ENCODE assay signal across 12 cellular contexts in the genomic region with DNA sequence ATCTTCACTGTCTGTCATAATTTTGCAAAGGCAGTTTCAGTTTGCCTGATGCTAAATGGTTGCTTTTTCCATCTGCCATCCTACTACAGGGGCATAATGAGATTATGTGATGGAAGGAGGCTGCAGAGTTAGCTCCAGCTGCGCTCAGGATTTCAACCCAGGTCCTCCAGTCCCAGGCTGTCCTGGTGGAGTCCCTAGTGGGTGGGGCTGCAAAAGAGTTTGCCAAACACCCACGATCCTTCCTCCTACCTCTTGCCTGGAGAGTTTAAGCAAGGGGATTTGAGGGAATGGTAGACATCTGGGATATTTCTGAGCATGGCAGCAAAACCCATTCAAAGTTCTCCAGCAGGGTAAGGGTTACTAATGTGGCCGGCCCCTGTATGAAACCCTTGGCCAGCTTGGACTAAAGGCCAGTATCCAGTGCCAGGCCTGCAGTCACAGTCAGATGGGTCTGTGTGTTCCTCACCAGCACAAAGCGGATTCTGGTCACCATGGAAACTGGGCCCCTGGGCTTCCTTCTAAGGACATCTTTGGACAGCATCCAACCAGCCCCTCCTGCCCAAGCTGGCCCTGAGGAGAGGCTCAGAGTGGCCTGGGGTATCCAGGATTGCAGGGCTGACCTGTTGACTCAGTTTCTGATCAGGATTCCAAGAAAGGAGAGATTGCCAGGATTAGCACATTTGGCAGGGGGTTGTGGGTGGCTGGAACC. TPM values are rescaled to one million over a fixed set of nuclear protein-coding genes. Genes with fewer than 3 reads are reported as not detected.
DNase-seq lines count a peak whose midpoint lies in the region; ATAC-seq, FAIRE-seq and TF ChIP-seq lines count a peak whose summit lies in the region.
"Had no signal": no experiment of that assay in that cellular context is flagged by ENCODE, and none has a peak within 500 bp of the region (broad histone marks: within the 10 kb centered on the region; RNA-seq: fewer than 3 reads in every experiment).

No MANE protein-coding gene starts in this region.

- peak overlapping the region; percentile 8 for H2AFZ ChIP-seq in keratinocyte (ENCODE audit: control insufficient read depth, low read length)

- H3K36me3 ChIP-seq in body of pancreas (replicated peaks in 1 of 2; ENCODE audit: insufficient read depth in 1 of 2, low read depth in 2 of 2) (no peaks in the 10 kb centered on the region), keratinocyte (ENCODE audit: control insufficient read depth in 2 of 2, extremely low read depth in 1 of 2, insufficient read depth in 2 of 2, low read length in 2 of 2) (no peaks in the 10 kb centered on the region), thyroid gland (no peaks in the 10 kb centered on the region)

- dilution Hi-C loops in keratinocyte (cut with MboI; ENCODE audit: extremely low pct_ligation_motif_present, low sequenced_read_pairs) = no loop called here

- H3K4me3 ChIP-seq in body of pancreas (no peak overlapping the region), keratinocyte (ENCODE audit: control insufficient read depth in 2 of 3, extremely low read depth in 1 of 3, insufficient read depth in 2 of 3, low read depth in 1 of 3, low read length in 3 of 3) (no peak overlapping the region), thyroid gland (replicated peaks in 1 of 3) (no peak overlapping the region)

- peak; percentile 55 for FAIRE-seq in keratinocyte (lab: Jason Lieb, UNC)
- FAIRE-seq: A204.1 had no signal

- no peaks in the 10 kb centered on the region for H3K27me3 ChIP-seq in body of pancreas
- no peaks in the 10 kb centered on the region for H3K27me3 ChIP-seq in keratinocyte (ENCODE audit: control insufficient read depth, extremely low read depth, insufficient read depth, low read length)
- H3K27me3 ChIP-seq in thyroid gland = no peaks in the 10 kb centered on the region

- intact Hi-C loops in body of pancreas (cut with DNase I) = no loop called here
- intact Hi-C loops in thyroid gland (cut with DNase I) = no loop called here

- H3K9me3 ChIP-seq in body of pancreas (no peaks in the 10 kb centered on the region), keratinocyte (ENCODE audit: control insufficient read depth, low read depth, low read length) (no peaks in the 10 kb centered on the region), thyroid gland (no peaks in the 10 kb centered on the region)

- H3K4me1 ChIP-seq in body of pancreas = peaks cover 11% of the 10 kb centered on the region
- peaks cover 42% of the 10 kb centered on the region for H3K4me1 ChIP-seq in keratinocyte (ENCODE audit: control insufficient read depth, extremely low read depth, insufficient read depth, low read length)
- peaks cover 6 to 16% of the 10 kb centered on the region in 2 donors for H3K4me1 ChIP-seq in thyroid gland

- WGBS in body of pancreas, 2 donors = 45 to 65% methylated on average over 2 to 4 of the region's 4 CpGs
- 35 to 47% methylated on average over 3 to 4 of the region's 4 CpGs for WGBS in thyroid gland, 2 donors

- no peak overlapping the region for H3K9ac ChIP-seq in keratinocyte (ENCODE audit: control insufficient read depth, extremely low read depth, insufficient read depth, low read length)

- no peaks in the 10 kb centered on the region for H3K79me2 ChIP-seq in keratinocyte (ENCODE audit: control insufficient read depth, insufficient read depth, low read length)

- peak in 2 of 3 experiments; percentile 17 to 67 for DNase-seq in NCI-H1417 (lab: John Stamatoyannopoulos, UW)
- DNase-seq in NCI-H1417 treated with DMSO at 0.1 percent for 48 hours (lab: John Stamatoyannopoulos, UW) = no peak
- DNase-seq in body of pancreas = peak; percentile 14 to 39 (median 29)
- no peak for DNase-seq in keratinocyte (ENCODE audit: low read depth, low spot score)
- DNase-seq in thyroid gland = peak; percentile 79 to 85
- DNase-seq: central memory CD4-positive, alpha-beta T cell; NCI-H187; stimulated activated CD4-positive, alpha-beta T cell treated with anti-CD3 and anti-CD28 coated beads, Interleukin-4, amount 100 ng/mL, for 24 hours had no signal

- H3K27ac ChIP-seq in body of pancreas = peak overlapping the region in 1 of 4 donors; percentile 3
- peak overlapping the region; percentile 83 for H3K27ac ChIP-seq in keratinocyte (ENCODE audit: control insufficient read depth, insufficient read depth, low read length)
- H3K27ac ChIP-seq in thyroid gland = no peak overlapping the region

- H3K4me2 ChIP-seq in keratinocyte (ENCODE audit: control insufficient read depth, extremely low read depth, insufficient read depth, low read depth, low read length) = peak overlapping the region; percentile 50

- TF ChIP-seq POLR2A in body of pancreas (IDR thresholded peaks at IDR 0.05) (no peak), thyroid gland (IDR thresholded peaks at IDR 0.05) (no peak)

- TF ChIP-seq CTCF in body of pancreas (IDR thresholded peaks at IDR 0.05) (no peak), keratinocyte (optimal IDR thresholded peaks at IDR 0.05 in 1 of 3, IDR thresholded peaks at IDR 0.05 in 1 of 3, conservative IDR thresholded peaks at IDR 0.05 in 1 of 3; ENCODE audit: extremely low read depth in 1 of 3, insufficient read depth in 2 of 3, low read length in 3 of 3) (no peak), thyroid gland (IDR thresholded peaks at IDR 0.05) (no peak)

- ATAC-seq in body of pancreas (peak; percentile 18), GM19455 (IDR thresholded peaks at IDR 0.05; ENCODE audit: unreplicated experiment) (no peak), GM18502 (IDR thresholded peaks at IDR 0.05; ENCODE audit: poor library complexity, unreplicated experiment) (no peak), GM19351 (IDR thresholded peaks at IDR 0.05; ENCODE audit: unreplicated experiment) (no peak)

- no peaks in the 10 kb centered on the region for H3K9me1 ChIP-seq in keratinocyte (ENCODE audit: control insufficient read depth, extremely low read depth, insufficient read depth, low read length)

- no peaks in the 10 kb centered on the region for H4K20me1 ChIP-seq in keratinocyte (ENCODE audit: control insufficient read depth, extremely low read depth, insufficient read depth, low read length)

RNA-seq across cellular contexts. Expression of a gene that starts 42.7 kb away (rescaled TPM):
- 10 to 100 TPM in 1 of 2 donors, 1 to 10 TPM in 1; 8.6 to 19.4 TPM for total RNA-seq in body of pancreas
- polyA plus RNA-seq in keratinocyte = 12.0 to 12.4 TPM (median 12.3 TPM) in 3 replicates
- 3.6 TPM for polyA plus RNA-seq in keratinocyte (2011; ENCODE audit: low read depth)
- 7.5 and 7.8 TPM in 2 replicates for polyA plus RNA-seq in keratinocyte (2011; cell fraction: cytosol; rRNA removed)
- polyA plus RNA-seq in keratinocyte (2011; cell fraction: nucleus; rRNA removed) = 29.9 and 32.6 TPM in 2 replicates
- polyA plus RNA-seq in keratinocyte (2012; ENCODE audit: low replicate concordance) = 5.8 and 14.6 TPM in 2 replicates
- 17.8 to 29.2 TPM (median 23.1 TPM) in 3 replicates for polyA minus RNA-seq in keratinocyte
- 13.4 TPM for polyA minus RNA-seq in keratinocyte (2011; cell fraction: cytosol; rRNA and poly(A)+ RNA removed)
- 34.8 and 43.4 TPM in 2 replicates for polyA minus RNA-seq in keratinocyte (2011; cell fraction: nucleus; rRNA and poly(A)+ RNA removed)
- 10 to 100 TPM in 3 of 4 donors, 1 to 10 TPM in 1; 8.6 to 16.9 (median 14.0) TPM for total RNA-seq in thyroid gland

Comparison
In these comparisons a context has a peak if more than half of its experiments do, and no peak if none do; other contexts are left out.
1. DNase-seq: peak in NCI-H1417 (2 of 3), body of pancreas (4 of 4) and thyroid gland (2 of 2); none in NCI-H1417 treated with DMSO at 0.1 percent for 48 hours (single experiment) and keratinocyte (single experiment).